ENCODE assay signal across 26 cellular contexts in the genomic region with DNA sequence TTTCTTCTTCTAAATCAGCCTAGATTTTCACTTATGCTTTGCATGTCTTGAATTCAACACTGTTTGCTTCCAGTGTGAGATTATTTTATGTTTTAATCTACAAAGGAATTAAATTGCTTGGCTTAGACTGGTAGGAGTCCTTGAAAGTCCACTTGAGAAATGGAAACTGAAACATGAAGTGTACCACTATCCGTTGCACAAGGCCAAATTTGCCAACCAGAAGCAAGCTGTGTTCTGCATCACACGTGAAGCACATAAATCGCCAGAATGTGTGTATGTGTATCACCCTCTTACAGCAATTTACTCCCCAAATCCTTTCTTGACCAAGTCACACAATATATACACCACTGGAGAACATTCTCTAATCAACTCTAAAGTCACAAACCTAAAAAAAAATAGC. TPM values are rescaled to one million over a fixed set of nuclear protein-coding genes. Genes with fewer than 3 reads are reported as not detected.
DNase-seq lines count a peak whose midpoint lies in the region; ATAC-seq, FAIRE-seq and TF ChIP-seq lines count a peak whose summit lies in the region.
"Had no signal": no experiment of that assay in that cellular context is flagged by ENCODE, and none has a peak within 500 bp of the region (broad histone marks: within the 10 kb centered on the region; RNA-seq: fewer than 3 reads in every experiment).

No MANE protein-coding gene starts in this region.

- H3K9ac ChIP-seq in endodermal cell (ENCODE audit: extremely low read depth, low read length, poor library complexity, severe bottlenecking) (no peak overlapping the region), kidney (ENCODE audit: low read length in 2 of 2) (no peak overlapping the region)

- no peak for TF ChIP-seq CTCF in endodermal cell (conservative IDR thresholded peaks at IDR 0.05)
- TF ChIP-seq CTCF in gastrocnemius medialis (IDR thresholded peaks at IDR 0.05 in 4 of 5, conservative IDR thresholded peaks at IDR 0.05 in 1 of 5), result no peak
- TF ChIP-seq CTCF in kidney (IDR thresholded peaks at IDR 0.05; ENCODE audit: borderline replicate concordance, extremely low read depth, insufficient read depth), result no peak

- no peaks in the 10 kb centered on the region for H3K27me3 Mint-ChIP-seq in endodermal cell (ENCODE audit: insufficient read depth)

- no peak overlapping the region for H3K4me3 Mint-ChIP-seq in endodermal cell
- H3K4me3 Mint-ChIP-seq: activated CD4-positive, alpha-beta T cell treated with anti-CD3 and anti-CD28 coated beads for 36 hours; activated CD8-positive, alpha-beta T cell treated with anti-CD3 and anti-CD28 coated beads, Interleukin-2, amount 10 ng/mL, durations not matched to agents 7 days and 5 days; activated naive CD4-positive, alpha-beta T cell treated with anti-CD3 and anti-CD28 coated beads, Interleukin-2, amount 50 U/mL, for 24 hours; dendritic cell treated with granulocyte-macrophage colony-stimulating factor and Interleukin-4, amounts not matched to agents 40 ng/mL and 50 ng/mL, for 4 days; natural killer cell had no signal

- H3K36me3 ChIP-seq in endodermal cell (ENCODE audit: control insufficient read depth, insufficient read depth, low read length) (no peaks in the 10 kb centered on the region), gastrocnemius medialis (no peaks in the 10 kb centered on the region), kidney (ENCODE audit: control insufficient read depth in 1 of 2, insufficient read depth in 2 of 2, low read length in 2 of 2) (no peaks in the 10 kb centered on the region)
- H3K36me3 ChIP-seq: cardiac muscle cell had no signal

- WGBS in endodermal cell (ENCODE audit: insufficient coverage in 1 of 2, insufficient read length in 1 of 2), 2 experiments, result 58 to 82% methylated on average over 1 to 3 of the region's 3 CpGs

- H3K36me3 Mint-ChIP-seq in endodermal cell (ENCODE audit: low read depth), result peaks cover 10% of the 10 kb centered on the region
- H3K36me3 Mint-ChIP-seq: natural killer cell had no signal

- no peaks in the 10 kb centered on the region for H3K9me3 ChIP-seq in endodermal cell (ENCODE audit: control insufficient read depth, low read length)
- H3K9me3 ChIP-seq in gastrocnemius medialis, result no peaks in the 10 kb centered on the region
- H3K9me3 ChIP-seq in kidney (ENCODE audit: control insufficient read depth in 1 of 2, low read length in 2 of 2), result no peaks in the 10 kb centered on the region

- in situ Hi-C loops in gastrocnemius medialis (cut with MboI; ENCODE audit: low sequenced_read_pairs in 4 of 4), result loop anchor here in 1 of 4 donors (25.0 kb wide), 1 partner anchor 427 kb away; no protein-coding TSS in a partner anchor

- no peak for TF ChIP-seq POLR2A in gastrocnemius medialis (IDR thresholded peaks at IDR 0.05)

- no peak overlapping the region for H3K27ac Mint-ChIP-seq in endodermal cell
- H3K27ac Mint-ChIP-seq: activated CD4-positive, alpha-beta T cell treated with anti-CD3 and anti-CD28 coated beads for 36 hours; activated CD8-positive, alpha-beta T cell treated with anti-CD3 and anti-CD28 coated beads, Interleukin-2, amount 10 ng/mL, durations not matched to agents 7 days and 5 days; activated naive CD4-positive, alpha-beta T cell treated with anti-CD3 and anti-CD28 coated beads, Interleukin-2, amount 50 U/mL, for 24 hours; activated T-helper 2 cell treated with anti-CD3 and anti-CD28 coated beads, Interferon-gamma antibody, Interleukin-2, Interleukin-4, amounts not matched to agents 10 μg/mL and 5 μg/mL and 100 μg/mL, durations not matched to agents 14 hours and 24 hours and 36 hours; dendritic cell treated with granulocyte-macrophage colony-stimulating factor and Interleukin-4, amounts not matched to agents 40 ng/mL and 50 ng/mL, for 4 days; natural killer cell had no signal

- no peaks in the 10 kb centered on the region for H3K27me3 ChIP-seq in endodermal cell (ENCODE audit: control insufficient read depth, insufficient read depth, low read length, poor library complexity, severe bottlenecking)
- peaks cover 8 to 27% (median 20%) of the 10 kb centered on the region in 3 donors for H3K27me3 ChIP-seq in gastrocnemius medialis
- H3K27me3 ChIP-seq: cardiac muscle cell had no signal

- peaks cover 84% of the 10 kb centered on the region for H3K4me1 Mint-ChIP-seq in endodermal cell
- H3K4me1 Mint-ChIP-seq: activated CD4-positive, alpha-beta T cell treated with anti-CD3 and anti-CD28 coated beads for 36 hours; activated naive CD4-positive, alpha-beta T cell treated with anti-CD3 and anti-CD28 coated beads, Interleukin-2, amount 50 U/mL, for 24 hours; natural killer cell had no signal

- DNase-seq in GM19239 (ENCODE audit: insufficient read length, low spot score) (no peak), NCI-H69 (lab: John Stamatoyannopoulos, UW) (peak; percentile 66), endodermal cell (peak; percentile 35), gastrocnemius medialis (no peak), kidney (no peak), NCI-H187 treated with DMSO at 0.1 percent for 48 hours (lab: John Stamatoyannopoulos, UW) (no peak), NCI-H2107 (lab: John Stamatoyannopoulos, UW) (no peak), hippocampal formation (lab: John Stamatoyannopoulos, UW) (no peak)
- DNase-seq: activated CD4-positive, alpha-beta T cell treated with anti-CD3 and anti-CD28 coated beads for 36 hours; activated CD8-positive, alpha-beta T cell treated with anti-CD3 and anti-CD28 coated beads, Interleukin-2, amount 10 ng/mL, durations not matched to agents 7 days and 5 days; Calu3; left ventricle myocardium superior; natural killer cell; NCI-H1105; NCI-H1930; NCI-H226; stimulated activated CD4-positive, alpha-beta T cell treated with anti-CD3 and anti-CD28 coated beads, Interleukin-2, amount 100 ng/mL, for 48 hours; T-helper 2 cell had no signal

- intact Hi-C loops in gastrocnemius medialis (cut with DNase I; ENCODE audit: low total_unique reads) (no loop called here), kidney (cut with DNase I) (no loop called here)

- peaks cover 31% of the 10 kb centered on the region for H3K4me1 ChIP-seq in endodermal cell (ENCODE audit: control insufficient read depth, insufficient read depth, low read length)
- peaks cover 23 to 26% of the 10 kb centered on the region in 2 donors for H3K4me1 ChIP-seq in gastrocnemius medialis
- H3K4me1 ChIP-seq in kidney (ENCODE audit: control insufficient read depth in 1 of 2, insufficient read depth in 1 of 2, low read depth in 1 of 2, low read length in 2 of 2), result peaks cover 0 to 2% of the 10 kb centered on the region in 2 donors

- peak; percentile 48 to 68 for ATAC-seq in gastrocnemius medialis
- ATAC-seq: activated CD4-positive, alpha-beta T cell treated with anti-CD3 and anti-CD28 coated beads for 36 hours; activated CD8-positive, alpha-beta T cell treated with anti-CD3 and anti-CD28 coated beads, Interleukin-2, amount 10 ng/mL, durations not matched to agents 7 days and 5 days; left ventricle myocardium superior; natural killer cell had no signal

- FAIRE-seq in GM19239 (lab: Jason Lieb, UNC) (peak; percentile 71), kidney (lab: Jason Lieb, UNC) (no peak)

- no peak overlapping the region for H3K27ac ChIP-seq in endodermal cell (ENCODE audit: low read depth, low read length)
- H3K27ac ChIP-seq in gastrocnemius medialis, result no peak overlapping the region
- H3K27ac ChIP-seq in kidney (ENCODE audit: low read depth in 2 of 2, low read length in 2 of 2), result no peak overlapping the region
- H3K27ac ChIP-seq: C4-2B, cardiac muscle cell, RWPE1, SK-N-MC had no signal

- no peaks in the 10 kb centered on the region for H3K9me3 Mint-ChIP-seq in endodermal cell
- H3K9me3 Mint-ChIP-seq: activated naive CD4-positive, alpha-beta T cell treated with anti-CD3 and anti-CD28 coated beads, Interleukin-2, amount 50 U/mL, for 24 hours; activated T-helper 2 cell treated with anti-CD3 and anti-CD28 coated beads, Interferon-gamma antibody, Interleukin-2, Interleukin-4, amounts not matched to agents 10 μg/mL and 5 μg/mL and 100 μg/mL, durations not matched to agents 14 hours and 24 hours and 36 hours; dendritic cell treated with granulocyte-macrophage colony-stimulating factor and Interleukin-4, amounts not matched to agents 40 ng/mL and 50 ng/mL, for 4 days had no signal

- H3K4me3 ChIP-seq in endodermal cell (ENCODE audit: low read length) (no peak overlapping the region), gastrocnemius medialis (no peak overlapping the region), kidney (ENCODE audit: low read length in 2 of 2) (no peak overlapping the region)
- H3K4me3 ChIP-seq: cardiac muscle cell, SK-N-MC had no signal

RNA-seq across cellular contexts. Expression of a gene that starts 10.3 kb away (rescaled TPM):
- 100 to 1,000 TPM in 1 of 2 donors, 10 to 100 TPM in 1; 79.6 to 328 TPM for total RNA-seq in endodermal cell
- 73.8 TPM for polyA plus RNA-seq in endodermal cell (2013, experiment 1 of 2)
- 61.4 TPM for polyA plus RNA-seq in endodermal cell (2013, experiment 2 of 2)
- 1 to 10 TPM; 2.5 to 6.5 (median 2.7) TPM for total RNA-seq in gastrocnemius medialis
- total RNA-seq in kidney, result 51.6 TPM
- polyA plus RNA-seq in kidney (ENCODE audit: insufficient read depth, low read depth, low replicate concordance), result 4.0 TPM
- total RNA-seq: activated CD4-positive, alpha-beta T cell treated with anti-CD3 and anti-CD28 coated beads for 36 hours; activated CD8-positive, alpha-beta T cell treated with anti-CD3 and anti-CD28 coated beads, Interleukin-2, amount 10 ng/mL, durations not matched to agents 7 days and 5 days; activated T-helper 2 cell treated with anti-CD3 and anti-CD28 coated beads, Interferon-gamma antibody, Interleukin-2, Interleukin-4, amounts not matched to agents 10 μg/mL and 5 μg/mL and 100 μg/mL, durations not matched to agents 14 hours and 24 hours and 36 hours; natural killer cell; OCI-LY7 had no signal

Comparison
In these comparisons a context has a peak if more than half of its experiments do, and no peak if none do; other contexts are left out.
1. DNase-seq: peak in NCI-H69 (single experiment) and endodermal cell (single experiment); none in GM19239 (single experiment), gastrocnemius medialis (0 of 2), kidney (single experiment), NCI-H187 treated with DMSO at 0.1 percent for 48 hours (single experiment), NCI-H2107 (single experiment) and hippocampal formation (0 of 2).